Comparison of ENCODE assay signal across 16 cellular contexts in genomic region chr6:98827295-98828159, GRCh38. TPM values are rescaled to one million over a fixed set of nuclear protein-coding genes. Genes with fewer than 3 reads are reported as not detected.
DNase-seq lines count a peak whose midpoint lies in the region; ATAC-seq, FAIRE-seq and TF ChIP-seq lines count a peak whose summit lies in the region.
"Had no signal": no experiment of that assay in that cellular context is flagged by ENCODE, and none has a peak within 500 bp of the region (broad histone marks: within the 10 kb centered on the region; RNA-seq: fewer than 3 reads in every experiment).

No MANE protein-coding gene starts in this region.

- H3K9me3 Mint-ChIP-seq in activated naive CD8-positive, alpha-beta T cell (ENCODE audit: low read depth) = no peaks in the 10 kb centered on the region
- H3K9me3 Mint-ChIP-seq in activated naive CD8-positive, alpha-beta T cell treated with anti-CD3 and anti-CD28 coated beads for 36 hours = no peaks in the 10 kb centered on the region
- H3K9me3 Mint-ChIP-seq in stimulated activated memory B cell treated with anti-CD40 and anti-IgM and Interleukin-4, amounts not matched to agents 10 μg/mL and 1 μg/mL and 100 μg/mL, for 72 hours = peaks cover 4% of the 10 kb centered on the region
- no peaks in the 10 kb centered on the region for H3K9me3 Mint-ChIP-seq in CD8-positive, alpha-beta T cell
- H3K9me3 Mint-ChIP-seq: activated T-helper 17 cell treated with anti-CD3 and anti-CD28 coated beads, Interleukin-2, amount 50 U/mL, for 72 hours; dendritic cell treated with granulocyte-macrophage colony-stimulating factor and Interleukin-4, amounts not matched to agents 40 ng/mL and 50 ng/mL, for 4 days; HFFc6 had no signal

- H3K36me3 ChIP-seq in kidney (ENCODE audit: control insufficient read depth in 1 of 2, insufficient read depth in 2 of 2, low read length in 2 of 2) (no peaks in the 10 kb centered on the region), thoracic aorta (no peaks in the 10 kb centered on the region)
- no peaks in the 10 kb centered on the region for H3K36me3 ChIP-seq in CD8-positive, alpha-beta T cell (ENCODE audit: insufficient read depth, low read length)

- H3K4me3 ChIP-seq in kidney (ENCODE audit: low read length in 2 of 2) = no peak overlapping the region
- peak overlapping the region; percentile 19 for H3K4me3 ChIP-seq in thoracic aorta
- no peak overlapping the region for H3K4me3 ChIP-seq in CD8-positive, alpha-beta T cell (ENCODE audit: low read depth, low read length)
- H3K4me3 ChIP-seq: mucosa of descending colon had no signal

- CTCF ChIA-PET in CD8-positive, alpha-beta T cell (lab: Charles Lee) = no interaction called here

- peaks cover 52% of the 10 kb centered on the region for H3K27me3 ChIP-seq in thoracic aorta (replicated peaks; ENCODE audit: insufficient read depth)
- H3K27me3 ChIP-seq in CD8-positive, alpha-beta T cell (ENCODE audit: insufficient read depth, low read length) = peaks cover 54% of the 10 kb centered on the region

- FAIRE-seq in kidney (lab: Jason Lieb, UNC) = no peak
- FAIRE-seq: small intestine had no signal

- ATAC-seq in thoracic aorta (ENCODE audit: insufficient number of reproducible peaks, low FRiP score, low read depth) = no peak
- no peak for ATAC-seq in stimulated activated naive CD8-positive, alpha-beta T cell treated with anti-CD3 and anti-CD28 coated beads, Interleukin-15, Interleukin-2, amounts not matched to agents 100 U/mL and 50 U/mL, for 24 hours
- ATAC-seq in stimulated activated memory B cell treated with anti-CD40 and anti-IgM and Interleukin-4, amounts not matched to agents 10 μg/mL and 1 μg/mL and 100 μg/mL, for 72 hours = no peak
- no peak for ATAC-seq in CD8-positive, alpha-beta T cell
- ATAC-seq: activated T-helper 17 cell treated with anti-CD3 and anti-CD28 coated beads, Interleukin-2, amount 50 U/mL, for 72 hours; mucosa of descending colon had no signal

- peaks cover 0 to 5% of the 10 kb centered on the region in 2 donors for H3K4me1 ChIP-seq in kidney (ENCODE audit: control insufficient read depth in 1 of 2, insufficient read depth in 1 of 2, low read depth in 1 of 2, low read length in 2 of 2)
- peaks cover 14 to 41% of the 10 kb centered on the region in 2 donors for H3K4me1 ChIP-seq in thoracic aorta (ENCODE audit: control insufficient read depth in 1 of 2, low read depth in 2 of 2)
- H3K4me1 ChIP-seq in CD8-positive, alpha-beta T cell (ENCODE audit: insufficient read depth, low read length) = peaks cover 35% of the 10 kb centered on the region

- H3K4me3 Mint-ChIP-seq in activated naive CD8-positive, alpha-beta T cell = peak overlapping the region; percentile 46
- H3K4me3 Mint-ChIP-seq in activated naive CD8-positive, alpha-beta T cell treated with anti-CD3 and anti-CD28 coated beads for 36 hours = no peak overlapping the region
- no peak overlapping the region for H3K4me3 Mint-ChIP-seq in stimulated activated memory B cell treated with anti-CD40 and anti-IgM and Interleukin-4, amounts not matched to agents 10 μg/mL and 1 μg/mL and 100 μg/mL, for 72 hours
- no peak overlapping the region for H3K4me3 Mint-ChIP-seq in CD8-positive, alpha-beta T cell
- H3K4me3 Mint-ChIP-seq: activated T-helper 17 cell treated with anti-CD3 and anti-CD28 coated beads, Interleukin-2, amount 50 U/mL, for 72 hours; dendritic cell treated with granulocyte-macrophage colony-stimulating factor and Interleukin-4, amounts not matched to agents 40 ng/mL and 50 ng/mL, for 4 days; HFFc6 had no signal

- DNase-seq in activated naive CD8-positive, alpha-beta T cell treated with anti-CD3 and anti-CD28 coated beads for 36 hours = no peak
- DNase-seq in astrocyte of the hippocampus (ENCODE audit: low read depth, low spot score) (peak; percentile 88), kidney (peak; percentile 56), thoracic aorta (ENCODE audit: low spot score) (no peak)
- DNase-seq in stimulated activated naive CD8-positive, alpha-beta T cell treated with anti-CD3 and anti-CD28 coated beads, Interleukin-15, Interleukin-2, amounts not matched to agents 100 U/mL and 50 U/mL, for 24 hours = no peak
- no peak for DNase-seq in CD8-positive, alpha-beta T cell
- DNase-seq: activated CD4-positive, CD25-positive, alpha-beta regulatory T cell; HFFc6; mucosa of descending colon; NCI-H1092; small intestine had no signal

- TF ChIP-seq CTCF in kidney (IDR thresholded peaks at IDR 0.05; ENCODE audit: borderline replicate concordance, extremely low read depth, insufficient read depth) (no peak), thoracic aorta (IDR thresholded peaks at IDR 0.05) (no peak)
- TF ChIP-seq CTCF in CD8-positive, alpha-beta T cell (IDR thresholded peaks at IDR 0.05) = no peak

- H3K4me1 Mint-ChIP-seq in activated naive CD8-positive, alpha-beta T cell (ENCODE audit: low read depth) = peaks cover 48% of the 10 kb centered on the region
- peaks cover 42% of the 10 kb centered on the region for H3K4me1 Mint-ChIP-seq in activated naive CD8-positive, alpha-beta T cell treated with anti-CD3 and anti-CD28 coated beads for 36 hours
- peaks cover 33% of the 10 kb centered on the region for H3K4me1 Mint-ChIP-seq in stimulated activated memory B cell treated with anti-CD40 and anti-IgM and Interleukin-4, amounts not matched to agents 10 μg/mL and 1 μg/mL and 100 μg/mL, for 72 hours
- peaks cover 39% of the 10 kb centered on the region for H3K4me1 Mint-ChIP-seq in CD8-positive, alpha-beta T cell (ENCODE audit: low read depth)

- intact Hi-C loops in kidney (cut with DNase I) = no loop called here
- intact Hi-C loops in CD8-positive, alpha-beta T cell (cut with DNase I, micrococcal nuclease) = loop anchor here in 1 of 2 experiments (2.0 kb wide), 1 partner anchor 15 kb away; no protein-coding TSS in a partner anchor

- no peak overlapping the region for H3K27ac Mint-ChIP-seq in activated naive CD8-positive, alpha-beta T cell
- H3K27ac Mint-ChIP-seq in activated naive CD8-positive, alpha-beta T cell treated with anti-CD3 and anti-CD28 coated beads for 36 hours = no peak overlapping the region
- no peak overlapping the region for H3K27ac Mint-ChIP-seq in stimulated activated memory B cell treated with anti-CD40 and anti-IgM and Interleukin-4, amounts not matched to agents 10 μg/mL and 1 μg/mL and 100 μg/mL, for 72 hours
- no peak overlapping the region for H3K27ac Mint-ChIP-seq in CD8-positive, alpha-beta T cell
- H3K27ac Mint-ChIP-seq: activated T-helper 17 cell treated with anti-CD3 and anti-CD28 coated beads, Interleukin-2, amount 50 U/mL, for 72 hours; dendritic cell treated with granulocyte-macrophage colony-stimulating factor and Interleukin-4, amounts not matched to agents 40 ng/mL and 50 ng/mL, for 4 days; HFFc6 had no signal

- H3K9me3 ChIP-seq in kidney (ENCODE audit: control insufficient read depth in 1 of 2, low read length in 2 of 2) (no peaks in the 10 kb centered on the region), thoracic aorta (no peaks in the 10 kb centered on the region)
- H3K9me3 ChIP-seq in CD8-positive, alpha-beta T cell (ENCODE audit: low read length) = no peaks in the 10 kb centered on the region
- H3K9me3 ChIP-seq: mucosa of descending colon had no signal

- no peak overlapping the region for H3K9ac ChIP-seq in kidney (ENCODE audit: low read length in 2 of 2)

- POLR2A ChIA-PET in CD8-positive, alpha-beta T cell (lab: Charles Lee) = no interaction called here

- H3K27ac ChIP-seq in kidney (ENCODE audit: low read depth in 2 of 2, low read length in 2 of 2) (no peak overlapping the region), thoracic aorta (no peak overlapping the region)
- H3K27ac ChIP-seq in CD8-positive, alpha-beta T cell (ENCODE audit: low read depth, low read length) = no peak overlapping the region

- peaks cover 60% of the 10 kb centered on the region for H3K27me3 Mint-ChIP-seq in activated naive CD8-positive, alpha-beta T cell
- H3K27me3 Mint-ChIP-seq in activated naive CD8-positive, alpha-beta T cell treated with anti-CD3 and anti-CD28 coated beads for 36 hours = peaks cover 95% of the 10 kb centered on the region
- peaks cover 93% of the 10 kb centered on the region for H3K27me3 Mint-ChIP-seq in stimulated activated memory B cell treated with anti-CD40 and anti-IgM and Interleukin-4, amounts not matched to agents 10 μg/mL and 1 μg/mL and 100 μg/mL, for 72 hours
- peaks cover 76% of the 10 kb centered on the region for H3K27me3 Mint-ChIP-seq in CD8-positive, alpha-beta T cell (ENCODE audit: low read depth)

- H3K36me3 Mint-ChIP-seq in activated naive CD8-positive, alpha-beta T cell = peaks cover 2% of the 10 kb centered on the region
- H3K36me3 Mint-ChIP-seq in activated naive CD8-positive, alpha-beta T cell treated with anti-CD3 and anti-CD28 coated beads for 36 hours = peaks cover 2% of the 10 kb centered on the region
- no peaks in the 10 kb centered on the region for H3K36me3 Mint-ChIP-seq in stimulated activated memory B cell treated with anti-CD40 and anti-IgM and Interleukin-4, amounts not matched to agents 10 μg/mL and 1 μg/mL and 100 μg/mL, for 72 hours
- H3K36me3 Mint-ChIP-seq in CD8-positive, alpha-beta T cell = no peaks in the 10 kb centered on the region

RNA-seq across cellular contexts. Expression of gene POU3F2, which starts 6.8 kb away (rescaled TPM):
- total RNA-seq in activated naive CD8-positive, alpha-beta T cell treated with anti-CD3 and anti-CD28 coated beads for 36 hours = not detected
- not detected for total RNA-seq in kidney
- polyA plus RNA-seq in kidney (ENCODE audit: insufficient read depth, low read depth, low replicate concordance) = not detected
- not detected for total RNA-seq in thoracic aorta
- not detected for total RNA-seq in CD8-positive, alpha-beta T cell
- total RNA-seq: activated T-helper 17 cell treated with anti-CD3 and anti-CD28 coated beads, Interleukin-2, amount 50 U/mL, for 72 hours; glomerular endothelial cell; mucosa of descending colon had no signal
- polyA plus RNA-seq: small intestine had no signal

Comparison
In these comparisons a context has a peak if more than half of its experiments do, and no peak if none do; other contexts are left out.
1. DNase-seq: peak in astrocyte of the hippocampus (single experiment) and kidney (single experiment); none in activated naive CD8-positive, alpha-beta T cell treated with anti-CD3 and anti-CD28 coated beads for 36 hours (single experiment), thoracic aorta (single experiment), stimulated activated naive CD8-positive, alpha-beta T cell treated with anti-CD3 and anti-CD28 coated beads, Interleukin-15, Interleukin-2, amounts not matched to agents 100 U/mL and 50 U/mL, for 24 hours (single experiment) and CD8-positive, alpha-beta T cell (0 of 7).